ENCODE assay signal across 21 cellular contexts in the genomic region with DNA sequence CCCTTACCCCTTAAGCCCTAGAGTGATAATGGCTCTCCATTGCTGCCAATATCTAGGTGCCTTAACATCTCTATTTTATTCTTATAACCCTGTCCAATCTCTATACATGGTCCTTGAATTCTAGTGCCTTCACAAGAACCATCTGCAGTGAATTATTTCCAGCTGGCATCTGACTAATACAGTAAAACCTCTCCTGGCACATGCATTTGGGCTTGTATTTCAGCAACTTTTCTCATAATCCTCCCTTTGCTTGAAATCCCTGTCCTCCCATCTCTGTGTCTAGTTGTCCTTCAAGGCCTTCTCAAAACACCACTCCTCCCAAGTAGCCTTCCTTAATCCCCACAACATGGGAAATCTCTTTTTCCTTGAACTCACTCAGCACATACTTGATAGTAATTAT. TPM values are rescaled to one million over a fixed set of nuclear protein-coding genes. Genes with fewer than 3 reads are reported as not detected.
"Had no signal": no experiment of that assay in that cellular context is flagged by ENCODE, and none has a peak within 500 bp of the region (broad histone marks: within the 10 kb centered on the region; RNA-seq: fewer than 3 reads in every experiment).

No MANE protein-coding gene starts in this region.

- H3K36me3 ChIP-seq: cardiac muscle cell, colonic mucosa, right lobe of liver, spleen, transverse colon, WERI-Rb-1 had no signal

- H3K9me3 ChIP-seq: colonic mucosa, mucosa of descending colon, psoas muscle, right lobe of liver, transverse colon had no signal

- H3K4me3 ChIP-seq: cardiac muscle cell, colonic mucosa, mucosa of descending colon, psoas muscle, right lobe of liver, spleen, transverse colon had no signal

- H3K27ac ChIP-seq: cardiac muscle cell, colonic mucosa, psoas muscle, right lobe of liver, spleen, transverse colon, WERI-Rb-1 had no signal

- H3K27me3 ChIP-seq: cardiac muscle cell, colonic mucosa, right lobe of liver had no signal

- DNase-seq: activated CD4-positive, alpha-beta T cell treated with anti-CD3 and anti-CD28 coated beads for 36 hours; activated CD8-positive, alpha-beta memory T cell treated with anti-CD3 and anti-CD28 coated beads, Interleukin-2, amount 50 U/mL, for 48 hours; activated CD8-positive, alpha-beta T cell treated with anti-CD3 and anti-CD28 coated beads, Interleukin-2, amount 10 ng/mL, durations not matched to agents 7 days and 5 days; activated naive CD8-positive, alpha-beta T cell treated with anti-CD3 and anti-CD28 coated beads, Interleukin-2, amount 10 ng/mL, durations not matched to agents 7 days and 5 days; colonic mucosa; effector CD4-positive, alpha-beta T cell; head of caudate nucleus; mammary epithelial cell; mucosa of descending colon; nucleus accumbens; psoas muscle; right lobe of liver; spleen; stimulated activated CD4-positive, alpha-beta T cell treated with anti-CD3 and anti-CD28 coated beads, Interleukin-1b, Interleukin-23, amount 100 ng/mL, for 48 hours; stimulated activated naive B cell treated with anti-CD40 and anti-IgM and Interleukin-4, amounts not matched to agents 10 μg/mL and 1 μg/mL and 100 μg/mL, for 72 hours; substantia nigra; T-helper 1 cell; transverse colon; WERI-Rb-1 had no signal

- H3K4me1 ChIP-seq: colonic mucosa, psoas muscle, spleen, transverse colon had no signal

RNA-seq across cellular contexts. Expression of a gene that starts 14.2 kb away (rescaled TPM):
- total RNA-seq: activated CD4-positive, alpha-beta T cell treated with anti-CD3 and anti-CD28 coated beads for 36 hours; activated CD8-positive, alpha-beta T cell treated with anti-CD3 and anti-CD28 coated beads, Interleukin-2, amount 10 ng/mL, durations not matched to agents 7 days and 5 days; activated naive CD8-positive, alpha-beta T cell treated with anti-CD3 and anti-CD28 coated beads, Interleukin-2, amount 10 ng/mL, durations not matched to agents 7 days and 5 days; natural killer cell treated with Interleukin-12 subunit alpha and Interleukin-12 subunit beta and Interleukin-15 and Interleukin-18, amount 100 ng/mL, for 72 hours had no signal
